8 cellular contexts compared by ENCODE assay signal in the genomic region with DNA sequence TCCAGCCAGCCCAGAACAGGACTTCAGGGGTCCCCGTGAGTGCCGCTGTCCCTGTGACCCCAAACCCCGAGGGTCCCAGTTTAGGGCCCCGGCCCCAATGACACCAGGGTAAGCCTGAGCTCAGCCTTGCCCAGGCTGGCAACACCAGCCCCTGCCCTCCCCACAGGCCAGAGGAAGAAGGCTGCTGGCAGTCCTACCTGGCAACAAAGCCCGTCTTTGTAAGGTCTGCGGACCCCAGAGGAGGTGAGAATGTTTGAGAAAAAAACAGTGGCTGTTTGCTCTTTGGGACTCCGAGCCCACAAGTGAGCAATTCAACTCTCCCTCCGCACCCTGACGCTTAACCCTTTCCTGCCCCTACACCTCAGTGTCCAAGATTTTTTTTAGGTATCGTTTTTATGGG. TPM values are rescaled to one million over a fixed set of nuclear protein-coding genes. Genes with fewer than 3 reads are reported as not detected.
DNase-seq lines count a peak whose midpoint lies in the region; ATAC-seq and TF ChIP-seq lines count a peak whose summit lies in the region.

No MANE protein-coding gene starts in this region.

- intact Hi-C loops in dorsolateral prefrontal cortex (cut with DNase I): loop anchor here (1.0 to 10.0 kb wide), 8 partner anchors 38 to 332 kb away; a partner anchor contains a TSS
- intact Hi-C loops in aorta (cut with DNase I): no loop called here

- H3K4me2 ChIP-seq in OCI-LY1 (ENCODE audit: low read length): peak overlapping the region; percentile 99

- DNase-seq in GM06990 (ENCODE audit: extremely low read depth, insufficient read length) (no peak), dorsolateral prefrontal cortex (peak in 2 of 10 donors; percentile 19 to 25), aorta (peak in 1 of 2 donors; percentile 50), NOMO-1 treated with dmso at 0.1 percent for 144 hours (lab: John Stamatoyannopoulos, UW; ENCODE audit: unreplicated experiment) (no peak)
- DNase-seq in activated CD4-positive, alpha-beta T cell treated with anti-CD3 and anti-CD28 coated beads, Interleukin-2, amount 50 U/mL, for 48 hours: no peak
- DNase-seq in central memory CD4-positive, alpha-beta T cell: no peak

- H3K4me3 ChIP-seq in GM06990 (replicated peaks; ENCODE audit: low read depth, low read length) (peak overlapping the region; percentile 77), OCI-LY1 (ENCODE audit: low read depth, low read length, poor library complexity, severe bottlenecking) (peak overlapping the region; percentile 74), dorsolateral prefrontal cortex (peak overlapping the region; percentile 50 to 87 (median 73)), muscle layer of colon (ENCODE audit: low read depth in 1 of 2, low read length in 2 of 2) (peak overlapping the region; percentile 50 to 66), aorta (ENCODE audit: low read length in 2 of 2) (peak overlapping the region; percentile 90 to 95)

- peaks cover 26% of the 10 kb centered on the region for H3K4me1 ChIP-seq in OCI-LY1 (ENCODE audit: insufficient read depth, low read length, severe bottlenecking)
- H3K4me1 ChIP-seq in muscle layer of colon (ENCODE audit: insufficient read depth, low read length): peaks cover 31% of the 10 kb centered on the region
- no peaks in the 10 kb centered on the region for H3K4me1 ChIP-seq in aorta (ENCODE audit: control insufficient read depth in 1 of 2, insufficient read depth in 2 of 2, low read length in 2 of 2)

- no peaks in the 10 kb centered on the region for H4K20me1 ChIP-seq in OCI-LY1 (ENCODE audit: insufficient read depth, low read length)

- H3K79me2 ChIP-seq in OCI-LY1 (ENCODE audit: insufficient read depth, low read length): peaks cover 12% of the 10 kb centered on the region

- 1 to 2% methylated on average over 10 of the region's 10 CpGs for WGBS in aorta, 2 donors

- H3K9ac ChIP-seq in OCI-LY1 (ENCODE audit: low read length) (peak overlapping the region; percentile 75), muscle layer of colon (ENCODE audit: low read length) (peak overlapping the region; percentile 58)

- no peaks in the 10 kb centered on the region for H3F3A ChIP-seq in OCI-LY1 (ENCODE audit: insufficient read depth, low read length)

- H2AFZ ChIP-seq in OCI-LY1 (ENCODE audit: low read length): no peak overlapping the region

- H3K9me3 ChIP-seq in OCI-LY1 (ENCODE audit: low read length) (no peaks in the 10 kb centered on the region), muscle layer of colon (ENCODE audit: low read length) (no peaks in the 10 kb centered on the region), aorta (ENCODE audit: control insufficient read depth, low read length) (no peaks in the 10 kb centered on the region)

- H3K27me3 ChIP-seq in GM06990 (replicated peaks; ENCODE audit: control insufficient read depth, insufficient read depth, low read length): no peaks in the 10 kb centered on the region
- H3K27me3 ChIP-seq in OCI-LY1 (ENCODE audit: insufficient read depth, low read length): no peaks in the 10 kb centered on the region
- no peaks in the 10 kb centered on the region for H3K27me3 ChIP-seq in dorsolateral prefrontal cortex
- H3K27me3 ChIP-seq in muscle layer of colon (ENCODE audit: control insufficient read depth in 1 of 2, insufficient read depth in 2 of 2, low read length in 2 of 2): no peaks in the 10 kb centered on the region
- H3K27me3 ChIP-seq in aorta (ENCODE audit: control insufficient read depth in 1 of 2, insufficient read depth in 2 of 2, low read length in 1 of 2): no peaks in the 10 kb centered on the region

- H3K27ac ChIP-seq in OCI-LY1 (ENCODE audit: low read depth, low read length, poor library complexity, severe bottlenecking): peak overlapping the region; percentile 59
- peak overlapping the region; percentile 88 to 99 (median 98) for H3K27ac ChIP-seq in dorsolateral prefrontal cortex
- H3K27ac ChIP-seq in muscle layer of colon (ENCODE audit: low read depth, low read length): peak overlapping the region; percentile 88
- H3K27ac ChIP-seq in aorta (ENCODE audit: low read depth in 1 of 2, low read length in 2 of 2): peak overlapping the region; percentile 15 to 59

- no peaks in the 10 kb centered on the region for H3K9me2 ChIP-seq in OCI-LY1 (ENCODE audit: low read depth, low read length)

- no peak for ATAC-seq in aorta (ENCODE audit: low FRiP score)

- TF ChIP-seq CTCF in GM06990 (IDR thresholded peaks at IDR 0.05; ENCODE audit: insufficient read depth, low read length, poor library complexity, severe bottlenecking): no peak
- TF ChIP-seq CTCF in OCI-LY1 (IDR thresholded peaks at IDR 0.05; ENCODE audit: low read length): no peak
- TF ChIP-seq CTCF in dorsolateral prefrontal cortex (IDR thresholded peaks at IDR 0.05 in 54 of 56, conservative IDR thresholded peaks at IDR 0.05 in 2 of 56; ENCODE audit: low read depth in 1 of 56, partially characterized antibody in 56 of 56): no peak

- H3K36me3 ChIP-seq in GM06990 (ENCODE audit: control insufficient read depth, insufficient read depth, low read length) (no peaks in the 10 kb centered on the region; the same call in 1 of the 2 replicates), OCI-LY1 (ENCODE audit: insufficient read depth, low read length) (peaks cover 7% of the 10 kb centered on the region; the same call in 1 of the 2 replicates), muscle layer of colon (ENCODE audit: insufficient read depth, low read length) (peaks cover 2% of the 10 kb centered on the region), aorta (ENCODE audit: control insufficient read depth in 1 of 2, insufficient read depth in 2 of 2, low read length in 1 of 2) (peaks cover 0 to 3% of the 10 kb centered on the region in 2 donors)

RNA-seq across cellular contexts. Expression of a gene that starts 1.7 kb away (rescaled TPM):
- 100 to 1,000 TPM in 101 of 120 experiments, 10 to 100 TPM in 19; 61.2 to 381 (median 128) TPM for total RNA-seq in dorsolateral prefrontal cortex
- total RNA-seq in aorta: 100 to 1,000 TPM; 111 TPM
- polyA plus RNA-seq in aorta: 100 to 1,000 TPM; 120 to 283 TPM

RNA-seq across cellular contexts. Expression of a gene that starts 36.7 kb away (rescaled TPM):
- total RNA-seq in dorsolateral prefrontal cortex: 10 to 100 TPM; 13.4 to 27.6 (median 20.0) TPM
- 10 to 100 TPM in 1 of 2 donors, 1 to 10 TPM in 1; 8.6 to 12.1 TPM for total RNA-seq in aorta
- polyA plus RNA-seq in aorta: 10 to 100 TPM in 1 of 2 donors, 1 to 10 TPM in 1; 4.3 to 11.4 TPM

RNA-seq across cellular contexts. Expression of a gene that starts 37.0 kb away (rescaled TPM):
- total RNA-seq in dorsolateral prefrontal cortex (10 to 100 TPM; 36.7 to 91.4 (median 60.7) TPM), aorta (10 to 100 TPM; 13.4 to 25.1 TPM)
- polyA plus RNA-seq in aorta: 1 to 10 TPM; 2.0 to 5.2 TPM

Comparison
In these comparisons a context has a peak if more than half of its experiments do, and no peak if none do; other contexts are left out.
1. H3K27ac ChIP-seq: peak in every context shown above with its lines; median percentile 98 in dorsolateral prefrontal cortex; 88 in muscle layer of colon; 59 in OCI-LY1; 37 in aorta.
2. intact Hi-C loops: an anchor here in dorsolateral prefrontal cortex (1.0 to 10.0 kb wide); none called in aorta.